In the genomic region with DNA sequence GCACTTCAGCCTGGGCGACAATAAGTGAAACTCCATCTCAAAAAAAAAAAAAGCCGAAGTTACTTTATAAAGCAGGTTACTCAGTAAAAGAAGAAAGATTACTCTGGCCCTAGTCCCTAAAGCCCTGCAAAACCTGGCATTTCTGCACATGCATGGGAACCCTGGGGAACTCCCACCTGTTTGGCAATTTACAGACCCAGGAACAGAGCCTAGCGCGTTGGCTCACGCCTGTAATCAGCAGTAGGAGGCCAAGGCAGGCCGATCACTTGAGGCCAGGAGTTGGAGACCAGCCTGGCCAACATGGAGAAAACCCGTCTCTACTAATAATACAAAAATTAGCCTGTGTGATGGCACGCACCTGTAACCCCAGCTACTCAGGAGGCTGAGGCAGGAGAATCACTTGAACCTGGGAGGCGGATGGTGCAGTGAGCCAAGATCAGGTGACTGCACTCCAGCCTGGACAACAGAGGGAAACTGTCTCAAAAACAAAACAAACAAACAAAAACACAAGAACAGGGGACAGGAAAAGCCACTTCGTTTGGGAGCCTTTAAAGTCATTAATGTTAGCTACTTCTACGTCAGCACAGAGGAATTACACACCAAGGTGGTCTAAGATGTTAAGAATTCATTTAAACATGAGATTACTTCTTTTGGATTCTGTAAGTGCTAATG, we compare ENCODE assay signal across 12 cellular contexts. TPM values are rescaled to one million over a fixed set of nuclear protein-coding genes. Genes with fewer than 3 reads are reported as not detected.
DNase-seq lines count a peak whose midpoint lies in the region; ATAC-seq and TF ChIP-seq lines count a peak whose summit lies in the region.
"Had no signal": no experiment of that assay in that cellular context is flagged by ENCODE, and none has a peak within 500 bp of the region (broad histone marks: within the 10 kb centered on the region; RNA-seq: fewer than 3 reads in every experiment).

No MANE protein-coding gene starts in this region.

- peak overlapping the region; percentile 83 for H2BK5ac ChIP-seq in IMR-90 (ENCODE audit: low read depth, low read length, poor library complexity, severe bottlenecking)

- H2AK9ac ChIP-seq in IMR-90 (replicated peaks; ENCODE audit: low read depth, low read length, poor library complexity), result no peak overlapping the region

- WGBS in IMR-90 (ENCODE audit: extremely low coverage in 2 of 2, insufficient read length in 1 of 2), 2 experiments, result 94% methylated on average over 6 of the region's 11 CpGs; no CpG with 5 or more reads in 1 of the 2 experiments
- 86 to 91% methylated on average over 11 of the region's 11 CpGs for WGBS in lung, 2 donors
- 84 to 93% (median 86%) methylated on average over 11 of the region's 11 CpGs for WGBS in spleen, 5 donors

- TF ChIP-seq POLR2A in IMR-90 (IDR thresholded peaks at IDR 0.05; ENCODE audit: low read depth, low read length) (no peak), spleen (IDR thresholded peaks at IDR 0.05) (no peak)

- peak overlapping the region; percentile 67; the same call in 1 of the 2 replicates for H3K14ac ChIP-seq in IMR-90 (replicated peaks; ENCODE audit: low read depth, low read length)

- H3K9me3 ChIP-seq in IMR-90 (ENCODE audit: control insufficient read depth, insufficient read depth, low read length), result no peaks in the 10 kb centered on the region
- no peaks in the 10 kb centered on the region for H3K9me3 ChIP-seq in duodenal mucosa (ENCODE audit: control insufficient read depth in 1 of 2, low read length in 2 of 2)
- no peaks in the 10 kb centered on the region for H3K9me3 ChIP-seq in lung (ENCODE audit: control insufficient read depth in 2 of 2, insufficient read depth in 1 of 2, low read length in 1 of 2)
- H3K9me3 ChIP-seq in spleen, result no peaks in the 10 kb centered on the region

- POLR2A ChIA-PET in IMR-90 (lab: Charles Lee; ENCODE audit: unreplicated experiment), result interaction anchor here (0.6 kb wide), 1 partner anchor 18 kb away, joined by 19 read pairs; no protein-coding TSS in a partner anchor

- H3K4me2 ChIP-seq in IMR-90 (ENCODE audit: low read depth, low read length), result no peak overlapping the region

- H3K4ac ChIP-seq in IMR-90 (ENCODE audit: low read depth, low read length), result peak overlapping the region; percentile 90

- TF ChIP-seq RAD21 in IMR-90 (IDR thresholded peaks at IDR 0.05; ENCODE audit: low read length), result no peak

- H3K27me3 ChIP-seq in IMR-90 (ENCODE audit: control insufficient read depth, insufficient read depth, low read length), result no peaks in the 10 kb centered on the region
- H3K27me3 ChIP-seq in duodenal mucosa (ENCODE audit: control insufficient read depth in 1 of 2, insufficient read depth in 2 of 2, low read length in 2 of 2), result no peaks in the 10 kb centered on the region
- no peaks in the 10 kb centered on the region for H3K27me3 ChIP-seq in lung (ENCODE audit: control insufficient read depth, insufficient read depth)
- no peaks in the 10 kb centered on the region for H3K27me3 ChIP-seq in spleen (replicated peaks in 1 of 7)

- H3K4me1 ChIP-seq in IMR-90 (ENCODE audit: control insufficient read depth, insufficient read depth, low read length), result peaks cover 13% of the 10 kb centered on the region
- peaks cover 18% of the 10 kb centered on the region in 2 donors for H3K4me1 ChIP-seq in duodenal mucosa (ENCODE audit: control insufficient read depth in 1 of 2, insufficient read depth in 2 of 2, low read length in 2 of 2)
- H3K4me1 ChIP-seq in lung (ENCODE audit: control insufficient read depth in 2 of 2, insufficient read depth in 2 of 2, low read length in 2 of 2), result no peaks in the 10 kb centered on the region
- H3K4me1 ChIP-seq in spleen, result peaks cover 0 to 11% (median 3%) of the 10 kb centered on the region in 6 donors

- peak overlapping the region; percentile 65 for H3K27ac ChIP-seq in IMR-90 (ENCODE audit: insufficient read depth, low read length)
- peak overlapping the region; percentile 51 for H3K27ac ChIP-seq in duodenal mucosa (ENCODE audit: low read depth, low read length)
- no peak overlapping the region for H3K27ac ChIP-seq in lung (ENCODE audit: low read depth in 1 of 2, low read length in 1 of 2)
- peak overlapping the region in 6 of 8 donors; percentile 44 to 76 (median 64) for H3K27ac ChIP-seq in spleen
- H3K27ac ChIP-seq: SK-N-MC had no signal

- H4K20me1 ChIP-seq in IMR-90 (ENCODE audit: insufficient read depth, low read length), result no peaks in the 10 kb centered on the region

- H3K9ac ChIP-seq in IMR-90 (ENCODE audit: low read depth, low read length), result no peak overlapping the region
- peak overlapping the region in 1 of 2 donors; percentile 20 for H3K9ac ChIP-seq in duodenal mucosa (ENCODE audit: low read depth in 1 of 2, low read length in 2 of 2)

- peaks cover 3% of the 10 kb centered on the region; the same call in 1 of the 2 replicates for H3K9me1 ChIP-seq in IMR-90 (ENCODE audit: insufficient read depth, low read length)

- peak overlapping the region; percentile 58 for H4K5ac ChIP-seq in IMR-90 (ENCODE audit: low read depth, low read length)

- in situ Hi-C loops in IMR-90 (cut with MboI; ENCODE audit: low sequenced_read_pairs), result loop anchor here (5.0 kb wide), 1 partner anchor 34 kb away; a partner anchor contains a TSS

- H2AK5ac ChIP-seq in IMR-90 (ENCODE audit: low read depth, low read length), result peak overlapping the region; percentile 62

- H3K36me3 ChIP-seq in IMR-90 (ENCODE audit: control insufficient read depth, insufficient read depth, low read length) (no peaks in the 10 kb centered on the region), duodenal mucosa (ENCODE audit: control insufficient read depth in 1 of 2, insufficient read depth in 2 of 2, low read length in 2 of 2) (no peaks in the 10 kb centered on the region), lung (ENCODE audit: control insufficient read depth in 2 of 2, insufficient read depth in 2 of 2, low read length in 2 of 2) (no peaks in the 10 kb centered on the region), spleen (no peaks in the 10 kb centered on the region)

- peak overlapping the region; percentile 43; the same call in 1 of the 3 replicates for H2BK15ac ChIP-seq in IMR-90 (ENCODE audit: low read depth, low read length)

- H3K23ac ChIP-seq in IMR-90 (ENCODE audit: low read depth, low read length), result peak overlapping the region; percentile 40; the same call in 1 of the 2 replicates

- dilution Hi-C loops in IMR-90 (cut with HindIII; ENCODE audit: low sequenced_read_pairs, unreplicated experiment), result no loop called here

- no peak overlapping the region for H2AFZ ChIP-seq in IMR-90 (replicated peaks; ENCODE audit: low read length, poor library complexity)

- peak overlapping the region; percentile 75; the same call in 1 of the 2 replicates for H4K91ac ChIP-seq in IMR-90 (ENCODE audit: insufficient read depth, low read depth, low read length)

- DNase-seq in IMR-90, result no peak
- peak; percentile 31 for DNase-seq in lung (ENCODE audit: low spot score)
- no peak for DNase-seq in spleen
- no peak for DNase-seq in activated effector memory CD4-positive, alpha-beta T cell treated with Interleukin-2 at 50 U/mL for 16 hours
- DNase-seq in NCI-H774 (lab: John Stamatoyannopoulos, UW), result no peak
- DNase-seq in stimulated activated CD8-positive, alpha-beta memory T cell treated with anti-CD3 and anti-CD28 coated beads, Interleukin-4, amount 100 ng/mL, for 48 hours, result no peak
- DNase-seq: CD4-positive, CD25-positive, alpha-beta regulatory T cell; naive B cell; stimulated activated CD4-positive, alpha-beta T cell treated with anti-CD3 and anti-CD28 coated beads, Interleukin-2, amount 100 ng/mL, for 48 hours had no signal

- H3K18ac ChIP-seq in IMR-90 (ENCODE audit: low read depth, low read length), result peak overlapping the region; percentile 66

- H2BK120ac ChIP-seq in IMR-90 (ENCODE audit: low read depth, low read length), result peak overlapping the region; percentile 95

- H2BK20ac ChIP-seq in IMR-90 (ENCODE audit: low read depth, low read length), result peak overlapping the region; percentile 90

- H3K4me3 ChIP-seq in IMR-90 (ENCODE audit: insufficient read depth, low read depth, low read length) (no peak overlapping the region), duodenal mucosa (ENCODE audit: low read depth in 1 of 2, low read length in 2 of 2) (no peak overlapping the region), lung (no peak overlapping the region), spleen (no peak overlapping the region)
- H3K4me3 ChIP-seq: SK-N-MC had no signal

- H3K56ac ChIP-seq in IMR-90 (ENCODE audit: extremely low read depth, insufficient read depth, low read length), result no peak overlapping the region

- intact Hi-C loops in IMR-90 (cut with micrococcal nuclease) (loop anchor here (5.0 to 10.0 kb wide), 2 partner anchors 41 to 131 kb away; a partner anchor contains a TSS), spleen (cut with DNase I; ENCODE audit: low total_unique reads) (no loop called here)

- ATAC-seq in IMR-90 (ENCODE audit: low read depth), result no peak
- ATAC-seq in lung (ENCODE audit: insufficient read depth, low FRiP score), result peak; percentile 31
- ATAC-seq in GM18861 (IDR thresholded peaks at IDR 0.05; ENCODE audit: unreplicated experiment), result no peak

- BruUV-seq in IMR-90 (replicated peaks; lab: Mats Ljungman, UMichigan), result no TSS peak

- no peaks in the 10 kb centered on the region for H3K79me1 ChIP-seq in IMR-90 (ENCODE audit: low read depth in 1 of 2, low read length in 2 of 2)

- CTCF ChIA-PET in IMR-90 (lab: Yijun Ruan, JAX), result interaction anchor here (0.7 to 0.8 kb wide), 2 partner anchors 42 to 173 kb away, joined by 3 to 4 read pairs; no protein-coding TSS in a partner anchor

- no peak for TF ChIP-seq CTCF in IMR-90 (conservative IDR thresholded peaks at IDR 0.05; ENCODE audit: low read depth, low read length)
- no peak for TF ChIP-seq CTCF in lung (IDR thresholded peaks at IDR 0.05; ENCODE audit: control extremely low read depth, extremely low read depth)
- no peak for TF ChIP-seq CTCF in spleen (IDR thresholded peaks at IDR 0.05 in 8 of 11, conservative IDR thresholded peaks at IDR 0.05 in 3 of 11)

- H4K8ac ChIP-seq in IMR-90 (ENCODE audit: low read depth in 2 of 2, low read length in 2 of 2), result peak overlapping the region; percentile 53 to 91

TF ChIP-seq in IMR-90, 13 proteins besides CTCF, POLR2A, EP300 and RAD21 (continues in another document):
- TF ChIP-seq MXI1 (IDR thresholded peaks at IDR 0.05; ENCODE audit: borderline replicate concordance, low read depth, low read length), result no peak

RNA-seq across cellular contexts. Expression of a gene that starts 34.1 kb away (rescaled TPM):
- total RNA-seq in IMR-90 (2012; rRNA removed) (10.8 and 21.7 TPM in 2 replicates), lung (10 to 100 TPM; 51.8 to 71.2 TPM), spleen (10 to 100 TPM in 4 of 7 donors, 1 to 10 TPM in 3; 8.9 to 16.7 (median 10.2) TPM)
- polyA plus RNA-seq in IMR-90 (2012; rRNA removed) (23.5 and 26.2 TPM in 2 replicates), lung (10 to 100 TPM; 84.9 to 92.5 TPM), spleen (10 to 100 TPM; 12.9 to 16.6 (median 15.8) TPM)
- polyA plus RNA-seq in IMR-90 (2012; cell fraction: cytosol; rRNA removed), result 22.6 and 25.0 TPM in 2 replicates
- 5.9 and 8.7 TPM in 2 replicates for polyA plus RNA-seq in IMR-90 (2012; cell fraction: nucleus; rRNA removed; ENCODE audit: low replicate concordance)

RNA-seq across cellular contexts. Expression of a gene that starts 43.4 kb away (rescaled TPM):
- total RNA-seq in IMR-90 (2012; rRNA removed) (32.3 and 53.6 TPM in 2 replicates), lung (10 to 100 TPM; 25.4 to 92.6 TPM), spleen (10 to 100 TPM; 26.7 to 44.3 (median 35.2) TPM)
- polyA plus RNA-seq in IMR-90 (2012; rRNA removed) (23.6 and 29.9 TPM in 2 replicates), lung (10 to 100 TPM; 30.5 to 33.4 TPM), spleen (10 to 100 TPM; 30.2 to 44.9 (median 44.0) TPM)
- polyA plus RNA-seq in IMR-90 (2012; cell fraction: cytosol; rRNA removed), result 4.7 and 5.3 TPM in 2 replicates
- polyA plus RNA-seq in IMR-90 (2012; cell fraction: nucleus; rRNA removed; ENCODE audit: low replicate concordance), result 2.0 and 11.7 TPM in 2 replicates

Comparison
In these comparisons a context has a peak if more than half of its experiments do, and no peak if none do; other contexts are left out.
1. H3K27ac ChIP-seq: peak in IMR-90 (single experiment), duodenal mucosa (single experiment) and spleen (6 of 8); none in lung (0 of 2).